Comparison of ENCODE assay signal across 23 cellular contexts in the genomic region with DNA sequence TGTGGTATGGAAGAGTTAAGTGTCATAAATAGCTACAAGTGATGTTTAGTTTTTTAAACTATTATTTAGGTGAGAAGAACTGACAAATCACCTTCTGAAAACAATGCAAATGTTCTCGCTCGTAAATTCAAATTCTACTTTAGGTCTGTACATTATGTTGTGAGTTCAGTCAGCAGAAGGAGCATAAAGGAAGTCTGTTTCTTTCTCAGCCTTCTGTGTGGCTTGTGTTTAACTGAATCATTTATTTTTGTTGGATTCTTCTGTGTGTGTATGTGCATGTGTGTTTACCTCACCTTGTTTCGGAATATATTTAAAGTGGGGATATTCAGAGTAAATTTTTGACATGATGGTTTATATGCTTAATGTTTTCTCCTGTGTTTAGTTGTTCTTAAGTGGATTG.
A peak's percentile ranks its signal among the peaks of the same experiment; 100 is the strongest.
DNase-seq lines count a peak whose midpoint lies in the region.
"Had no signal": no experiment of that assay in that cellular context is flagged by ENCODE, and none has a peak within 500 bp of the region (broad histone marks: within the 10 kb centered on the region; RNA-seq: fewer than 3 reads in every experiment).

No MANE protein-coding gene starts in this region.

- no peak overlapping the region for H3K4me3 ChIP-seq in SK-N-MC
- H3K4me3 ChIP-seq: PC-9, SJCRH30 had no signal

- H3K27ac ChIP-seq in SK-N-MC = peak overlapping the region; percentile 25
- H3K27ac ChIP-seq in temporal lobe (ENCODE audit: low read depth, low read length) = peak overlapping the region; percentile 51
- H3K27ac ChIP-seq: PC-9, SJCRH30 had no signal

- H3K36me3 ChIP-seq in SK-N-MC (ENCODE audit: insufficient read depth, low read length) = no peaks in the 10 kb centered on the region
- H3K36me3 ChIP-seq: SJCRH30 had no signal

- H3K9ac ChIP-seq in SK-N-MC (ENCODE audit: insufficient read length) = no peak overlapping the region

- peak; percentile 17 to 25 for DNase-seq in Kasumi-1 (lab: John Stamatoyannopoulos, UW)
- no peak for DNase-seq in SK-N-MC (ENCODE audit: low read depth, low spot score)
- peak; percentile 14 for DNase-seq in left kidney (ENCODE audit: low read depth, low spot score)
- DNase-seq in cerebellum (ENCODE audit: low spot score) = no peak
- DNase-seq in central memory CD4-positive, alpha-beta T cell = no peak
- no peak for DNase-seq in DMS53 treated with DMSO at 0.1 percent for 48 hours (lab: John Stamatoyannopoulos, UW; ENCODE audit: unreplicated experiment)
- DNase-seq: C1 segment of cervical spinal cord; CD8-positive, alpha-beta T cell; DND-41; IMR-90; KG1; MM.1S; NCI-H1048; NCI-H1694; NCI-H2029 treated with DMSO at 0.1 percent for 48 hours; NCI-H2171; NCI-H345; NCI-H510A treated with DMSO at 0.1 percent for 48 hours; NCI-H82; NK-92 treated with Interleukin-12 subunit alpha and Interleukin-12 subunit beta, amount 100 ng/mL, for 24 hours; PC-9; SJCRH30 had no signal

- H3K9me3 ChIP-seq in SK-N-MC (ENCODE audit: low read depth, low read length) = no peaks in the 10 kb centered on the region
- H3K9me3 ChIP-seq: SJCRH30 had no signal

Comparison
In these comparisons a context has a peak if more than half of its experiments do, and no peak if none do; other contexts are left out.
1. DNase-seq: peak in Kasumi-1 (2 of 2) and left kidney (single experiment); none in SK-N-MC (single experiment), cerebellum (single experiment), central memory CD4-positive, alpha-beta T cell (single experiment) and DMS53 treated with DMSO at 0.1 percent for 48 hours (single experiment).